22 cellular contexts compared by ENCODE assay signal in genomic region chr10:60737242-60737641, GRCh38. TPM values are rescaled to one million over a fixed set of nuclear protein-coding genes. Genes with fewer than 3 reads are reported as not detected.
"Had no signal": no experiment of that assay in that cellular context is flagged by ENCODE, and none has a peak within 500 bp of the region (broad histone marks: within the 10 kb centered on the region; RNA-seq: fewer than 3 reads in every experiment).

No MANE protein-coding gene starts in this region.

- H3K9ac ChIP-seq: parathyroid adenoma had no signal

- H3K27me3 ChIP-seq: brain microvascular endothelial cell had no signal

- H3K4me1 ChIP-seq: parathyroid adenoma, uterus had no signal

- ATAC-seq: activated CD4-positive, CD25-positive, alpha-beta regulatory T cell treated with anti-CD3 and anti-CD28 coated beads, Interleukin-2, amount 50 U/mL, for 24 hours; activated naive CD4-positive, alpha-beta T cell treated with anti-CD3 and anti-CD28 coated beads, Interleukin-2, amount 50 U/mL, for 72 hours; activated T-helper 17 cell treated with anti-CD3 and anti-CD28 coated beads, Interleukin-2, amount 50 U/mL, for 72 hours; left lobe of liver; lower lobe of right lung; sciatic nerve; stimulated activated naive B cell treated with anti-CD40 and anti-IgM and Interleukin-4, amounts not matched to agents 10 μg/mL and 1 μg/mL and 100 μg/mL, for 72 hours had no signal

- H3K79me2 ChIP-seq: parathyroid adenoma had no signal

- H3K27ac ChIP-seq: ascending aorta, brain microvascular endothelial cell, lower lobe of right lung, parathyroid adenoma, transverse colon, uterus had no signal

- H3K36me3 ChIP-seq: ascending aorta, brain microvascular endothelial cell, lower lobe of right lung, transverse colon, uterus had no signal

- H3K4me3 Mint-ChIP-seq: activated CD4-positive, alpha-beta T cell treated with anti-CD3 and anti-CD28 coated beads, Interleukin-2, amount 10 ng/mL, durations not matched to agents 7 days and 5 days; activated T-cell treated with anti-CD3 and anti-CD28 coated beads, Interleukin-2, amount 50 U/mL, for 24 hours; activated T-helper 17 cell treated with anti-CD3 and anti-CD28 coated beads, Interleukin-2, amount 50 U/mL, for 72 hours; dendritic cell treated with granulocyte-macrophage colony-stimulating factor and Interleukin-4, amounts not matched to agents 40 ng/mL and 50 ng/mL, for 4 days; naive B cell; stimulated activated naive B cell treated with anti-CD40 and anti-IgM and Interleukin-4, amounts not matched to agents 10 μg/mL and 1 μg/mL and 100 μg/mL, for 72 hours had no signal

- H3K27ac Mint-ChIP-seq: activated CD4-positive, alpha-beta T cell treated with anti-CD3 and anti-CD28 coated beads, Interleukin-2, amount 10 ng/mL, durations not matched to agents 7 days and 5 days; activated naive CD4-positive, alpha-beta T cell treated with anti-CD3 and anti-CD28 coated beads, Interleukin-2, amount 50 U/mL, for 72 hours; activated T-cell treated with anti-CD3 and anti-CD28 coated beads, Interleukin-2, amount 50 U/mL, for 24 hours; activated T-helper 17 cell treated with anti-CD3 and anti-CD28 coated beads, Interleukin-2, amount 50 U/mL, for 72 hours; dendritic cell treated with granulocyte-macrophage colony-stimulating factor and Interleukin-4, amounts not matched to agents 40 ng/mL and 50 ng/mL, for 4 days; naive B cell; stimulated activated naive B cell treated with anti-CD40 and anti-IgM and Interleukin-4, amounts not matched to agents 10 μg/mL and 1 μg/mL and 100 μg/mL, for 72 hours had no signal

- H3K27me3 Mint-ChIP-seq: activated T-helper 17 cell treated with anti-CD3 and anti-CD28 coated beads, Interleukin-2, amount 50 U/mL, for 72 hours had no signal

- DNase-seq: activated CD4-positive, alpha-beta T cell treated with anti-CD3 and anti-CD28 coated beads, Interleukin-2, amount 10 ng/mL, durations not matched to agents 7 days and 5 days; activated T-cell treated with anti-CD3 and anti-CD28 coated beads, Interleukin-2, amount 50 U/mL, for 24 hours; brain microvascular endothelial cell; caudate nucleus; effector CD4-positive, alpha-beta T cell; kidney; lower lobe of right lung; naive B cell; nucleus accumbens; small intestine; stimulated activated CD4-positive, alpha-beta T cell treated with anti-CD3 and anti-CD28 coated beads, Interleukin-15, amount 100 ng/mL, for 24 hours; stimulated activated naive B cell treated with anti-CD40 and anti-IgM and Interleukin-4, amounts not matched to agents 10 μg/mL and 1 μg/mL and 100 μg/mL, for 72 hours; transverse colon; uterus had no signal

- H3K36me3 Mint-ChIP-seq: naive B cell; stimulated activated naive B cell treated with anti-CD40 and anti-IgM and Interleukin-4, amounts not matched to agents 10 μg/mL and 1 μg/mL and 100 μg/mL, for 72 hours had no signal

- H3K9me3 Mint-ChIP-seq: activated CD4-positive, alpha-beta T cell treated with anti-CD3 and anti-CD28 coated beads, Interleukin-2, amount 10 ng/mL, durations not matched to agents 7 days and 5 days; activated naive CD4-positive, alpha-beta T cell treated with anti-CD3 and anti-CD28 coated beads, Interleukin-2, amount 50 U/mL, for 72 hours; activated T-cell treated with anti-CD3 and anti-CD28 coated beads, Interleukin-2, amount 50 U/mL, for 24 hours; activated T-helper 17 cell treated with anti-CD3 and anti-CD28 coated beads, Interleukin-2, amount 50 U/mL, for 72 hours; dendritic cell treated with granulocyte-macrophage colony-stimulating factor and Interleukin-4, amounts not matched to agents 40 ng/mL and 50 ng/mL, for 4 days; naive B cell; stimulated activated naive B cell treated with anti-CD40 and anti-IgM and Interleukin-4, amounts not matched to agents 10 μg/mL and 1 μg/mL and 100 μg/mL, for 72 hours had no signal

- H3K4me1 Mint-ChIP-seq: activated T-helper 17 cell treated with anti-CD3 and anti-CD28 coated beads, Interleukin-2, amount 50 U/mL, for 72 hours had no signal

- H3K4me3 ChIP-seq: ascending aorta, lower lobe of right lung, transverse colon, uterus had no signal

RNA-seq across cellular contexts. Expression of gene CDK1, which starts 41.0 kb away (rescaled TPM):
- total RNA-seq: ascending aorta had no signal
